ENCODE assay signal across 14 cellular contexts in genomic region chr6:63817492-63818050, GRCh38.
A peak's percentile ranks its signal among the peaks of the same experiment; 100 is the strongest.
DNase-seq lines count a peak whose midpoint lies in the region; ATAC-seq and TF ChIP-seq lines count a peak whose summit lies in the region.
"Had no signal": no experiment of that assay in that cellular context is flagged by ENCODE, and none has a peak within 500 bp of the region (broad histone marks: within the 10 kb centered on the region; RNA-seq: fewer than 3 reads in every experiment).

No MANE protein-coding gene starts in this region.

- H3K79me2 ChIP-seq in GM23338 (replicated peaks; ENCODE audit: insufficient read depth): no peaks in the 10 kb centered on the region

- H3K27ac Mint-ChIP-seq in GM23338: no peak overlapping the region
- H3K27ac Mint-ChIP-seq in activated naive CD4-positive, alpha-beta T cell treated with anti-CD3 and anti-CD28 coated beads, Interleukin-2, amount 50 U/mL, for 72 hours: no peak overlapping the region
- H3K27ac Mint-ChIP-seq: CD8-positive, alpha-beta memory T cell had no signal

- H2AFZ ChIP-seq in GM23338: peak overlapping the region; percentile 56; the same call in 1 of the 2 replicates

- ATAC-seq in GM23338: no peak
- no peak for ATAC-seq in GM18907 (IDR thresholded peaks at IDR 0.05; ENCODE audit: unreplicated experiment)
- no peak for ATAC-seq in activated naive CD4-positive, alpha-beta T cell treated with anti-CD3 and anti-CD28 coated beads, Interleukin-2, amount 50 U/mL, for 72 hours

- no peaks in the 10 kb centered on the region for H3F3A ChIP-seq in GM23338 (replicated peaks; ENCODE audit: low read depth)

- no peak overlapping the region for H3K27ac ChIP-seq in GM23338 (ENCODE audit: low read depth)
- H3K27ac ChIP-seq: RWPE1, SJSA1 had no signal

- H3K4me2 ChIP-seq in GM23338: no peak overlapping the region

- no peaks in the 10 kb centered on the region for H3K9me2 ChIP-seq in GM23338 (ENCODE audit: insufficient read depth)

- no peak for TF ChIP-seq CTCF in GM23338 (conservative IDR thresholded peaks at IDR 0.05; ENCODE audit: low read depth in 2 of 2)

- no peaks in the 10 kb centered on the region for H3K36me3 ChIP-seq in GM23338 (ENCODE audit: insufficient read depth)
- H3K36me3 ChIP-seq: SJSA1 had no signal

- H3K4me3 ChIP-seq in GM23338: no peak overlapping the region
- H3K4me3 ChIP-seq: SJSA1 had no signal

- H3K27me3 Mint-ChIP-seq in GM23338 (ENCODE audit: insufficient read depth, low read depth, poor library complexity): no peaks in the 10 kb centered on the region

- H3K36me3 Mint-ChIP-seq in GM23338 (ENCODE audit: low read depth): no peaks in the 10 kb centered on the region
- no peaks in the 10 kb centered on the region for H3K36me3 Mint-ChIP-seq in activated naive CD4-positive, alpha-beta T cell treated with anti-CD3 and anti-CD28 coated beads, Interleukin-2, amount 50 U/mL, for 72 hours
- H3K36me3 Mint-ChIP-seq: CD8-positive, alpha-beta memory T cell had no signal

- no peaks in the 10 kb centered on the region for H3K4me1 ChIP-seq in GM23338 (ENCODE audit: insufficient read depth)
- H3K4me1 ChIP-seq: SJSA1 had no signal

- DNase-seq in GM23338 (ENCODE audit: low spot score) (no peak), amniotic epithelial cell (ENCODE audit: low read depth) (peak; percentile 84), islet precursor cell (peak; percentile 67), renal cortical epithelial cell (ENCODE audit: low read depth) (peak; percentile 40), NCI-H526 (lab: John Stamatoyannopoulos, UW) (no peak)
- no peak for DNase-seq in activated naive CD4-positive, alpha-beta T cell treated with anti-CD3 and anti-CD28 coated beads, Interleukin-2, amount 50 U/mL, for 72 hours (ENCODE audit: low spot score in 2 of 2)
- DNase-seq: CD8-positive, alpha-beta memory T cell; NCI-H1436 treated with DMSO at 0.1 percent for 48 hours; NCI-H2081 treated with DMSO at 0.1 percent for 48 hours; NCI-H524 treated with DMSO at 0.1 percent for 48 hours; NK-92 treated with Interleukin-12 subunit alpha and Interleukin-12 subunit beta, amount 100 ng/mL, for 24 hours had no signal

- H4K20me1 ChIP-seq in GM23338 (replicated peaks; ENCODE audit: insufficient read depth): no peaks in the 10 kb centered on the region

- no peaks in the 10 kb centered on the region for H3K9me3 Mint-ChIP-seq in GM23338
- no peaks in the 10 kb centered on the region for H3K9me3 Mint-ChIP-seq in activated naive CD4-positive, alpha-beta T cell treated with anti-CD3 and anti-CD28 coated beads, Interleukin-2, amount 50 U/mL, for 72 hours
- H3K9me3 Mint-ChIP-seq: CD8-positive, alpha-beta memory T cell had no signal

- H3K4me1 Mint-ChIP-seq in GM23338: no peaks in the 10 kb centered on the region
- H3K4me1 Mint-ChIP-seq: CD8-positive, alpha-beta memory T cell had no signal

- H3K27me3 ChIP-seq in GM23338 (ENCODE audit: insufficient read depth): no peaks in the 10 kb centered on the region
- H3K27me3 ChIP-seq: SJSA1 had no signal

- no peak overlapping the region for H3K4me3 Mint-ChIP-seq in GM23338
- H3K4me3 Mint-ChIP-seq: CD8-positive, alpha-beta memory T cell had no signal

TF ChIP-seq in GM23338, 12 proteins besides CTCF, POLR2A, EP300 and RAD21:
- TF ChIP-seq REST (IDR thresholded peaks at IDR 0.05; ENCODE audit: unreplicated experiment) (no peak), ZNF331 (CRISPR knock-in tag; IDR thresholded peaks at IDR 0.05; ENCODE audit: low read depth) (no peak), STAT1 (IDR thresholded peaks at IDR 0.05; ENCODE audit: unreplicated experiment) (no peak), POLR2AphosphoS5 (IDR thresholded peaks at IDR 0.05; ENCODE audit: low read depth) (no peak), EZH2phosphoT487 (IDR thresholded peaks at IDR 0.05; ENCODE audit: unreplicated experiment) (no peak), ZNF114 (CRISPR knock-in tag; IDR thresholded peaks at IDR 0.05) (no peak)

Comparison
In these comparisons a context has a peak if more than half of its experiments do, and no peak if none do; other contexts are left out.
1. DNase-seq: peak in amniotic epithelial cell (single experiment), islet precursor cell (single experiment) and renal cortical epithelial cell (single experiment); none in GM23338 (single experiment), NCI-H526 (0 of 2) and activated naive CD4-positive, alpha-beta T cell treated with anti-CD3 and anti-CD28 coated beads, Interleukin-2, amount 50 U/mL, for 72 hours (0 of 2).